ENCODE assay signal across 25 cellular contexts in the genomic region with DNA sequence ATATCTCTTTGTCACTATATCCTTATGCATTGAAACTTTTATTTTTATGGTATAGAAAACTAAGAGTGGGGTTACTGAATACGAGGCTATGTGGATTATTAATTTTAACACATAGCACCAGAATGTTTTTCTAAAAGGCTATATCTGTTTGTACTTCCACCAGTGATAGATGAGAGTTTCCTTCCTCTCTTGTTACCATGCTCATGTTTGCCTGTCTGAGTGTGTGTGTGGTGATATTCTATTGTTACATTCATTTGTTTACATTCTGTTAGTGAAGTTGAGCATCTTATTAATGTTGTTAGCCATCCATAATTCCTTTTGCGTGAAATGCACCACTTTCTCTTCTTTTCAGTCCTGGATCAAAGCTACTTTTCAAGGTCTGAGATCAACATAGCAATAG. TPM values are rescaled to one million over a fixed set of nuclear protein-coding genes. Genes with fewer than 3 reads are reported as not detected.
"Had no signal": no experiment of that assay in that cellular context is flagged by ENCODE, and none has a peak within 500 bp of the region (broad histone marks: within the 10 kb centered on the region; RNA-seq: fewer than 3 reads in every experiment).

No MANE protein-coding gene starts in this region.

- FAIRE-seq: RCC 7860 had no signal

- H3K9me3 ChIP-seq: colonic mucosa had no signal

- H3K4me1 ChIP-seq: colonic mucosa had no signal

- H3K36me3 ChIP-seq: colonic mucosa, WERI-Rb-1 had no signal

- DNase-seq: activated CD4-positive, alpha-beta memory T cell treated with anti-CD3 and anti-CD28 coated beads, Interleukin-2, amount 10 ng/mL, durations not matched to agents 7 days and 5 days; activated CD4-positive, alpha-beta T cell treated with anti-CD3 and anti-CD28 coated beads for 36 hours; activated CD4-positive, alpha-beta T cell treated with anti-CD3 and anti-CD28 coated beads, Interleukin-2, amount 50 U/mL, for 1 hour; activated gamma-delta T cell; activated naive CD4-positive, alpha-beta T cell treated with anti-CD3 and anti-CD28 coated beads for 36 hours; activated naive CD8-positive, alpha-beta T cell treated with anti-CD3 and anti-CD28 coated beads for 36 hours; activated T-cell treated with anti-CD3 and anti-CD28 coated beads for 4 hours; activated T-cell treated with anti-CD3 and anti-CD28 coated beads, Interleukin-2, amount 50 U/mL, for 48 hours; anterior cingulate cortex; caudate nucleus; colonic mucosa; Karpas-422; NCI-H1092; NCI-H1417; NCI-H2081; NCI-H446; NCI-H524; PC-3; SHP77 treated with DMSO at 0.1 percent for 48 hours; T-helper 17 cell; T-helper 9 cell; WERI-Rb-1 had no signal

- H3K27ac ChIP-seq: colonic mucosa, WERI-Rb-1 had no signal

- ATAC-seq: activated CD4-positive, alpha-beta T cell treated with anti-CD3 and anti-CD28 coated beads for 36 hours; activated T-helper 17 cell treated with anti-CD3 and anti-CD28 coated beads, Interleukin-2, amount 50 U/mL, for 72 hours; PC-3; T-helper 17 cell had no signal

- H3K4me3 ChIP-seq: colonic mucosa had no signal

- H3K27me3 ChIP-seq: colonic mucosa had no signal

RNA-seq across cellular contexts. Expression of a gene that starts 54.1 kb away (rescaled TPM):
- total RNA-seq: activated CD4-positive, alpha-beta memory T cell treated with anti-CD3 and anti-CD28 coated beads, Interleukin-2, amount 10 ng/mL, durations not matched to agents 7 days and 5 days; activated CD4-positive, alpha-beta T cell treated with anti-CD3 and anti-CD28 coated beads for 36 hours; activated CD8-positive, alpha-beta memory T cell treated with anti-CD3 and anti-CD28 coated beads for 36 hours; activated naive CD4-positive, alpha-beta T cell treated with anti-CD3 and anti-CD28 coated beads for 36 hours; activated naive CD8-positive, alpha-beta T cell treated with anti-CD3 and anti-CD28 coated beads for 36 hours; activated T-helper 17 cell treated with anti-CD3 and anti-CD28 coated beads, Interleukin-2, amount 50 U/mL, for 72 hours; PC-3 had no signal
